In genomic region chr10:692682-693351, GRCh38 we compare ENCODE assay signal across 14 cellular contexts.
"Had no signal": no experiment of that assay in that cellular context is flagged by ENCODE, and none has a peak within 500 bp of the region (broad histone marks: within the 10 kb centered on the region; RNA-seq: fewer than 3 reads in every experiment).

No MANE protein-coding gene starts in this region.

- H3K9me3 Mint-ChIP-seq: activated CD4-positive, alpha-beta T cell treated with anti-CD3 and anti-CD28 coated beads, Interleukin-2, amount 10 ng/mL, durations not matched to agents 24 days and 14 days; activated naive CD4-positive, alpha-beta T cell treated with anti-CD3 and anti-CD28 coated beads, Interleukin-2, amount 10 ng/mL, durations not matched to agents 7 days and 5 days; activated T-helper 17 cell treated with anti-CD3 and anti-CD28 coated beads, Interleukin-2, amount 50 U/mL, for 72 hours; dendritic cell treated with granulocyte-macrophage colony-stimulating factor and Interleukin-4, amounts not matched to agents 40 ng/mL and 50 ng/mL, for 4 days; effector memory CD8-positive, alpha-beta T cell; memory B cell; stimulated activated naive CD8-positive, alpha-beta T cell treated with anti-CD3 and anti-CD28 coated beads, Interleukin-15, amount 100 ng/mL, for 72 hours had no signal

- H3K9me3 ChIP-seq: left lung, ovary, thoracic aorta had no signal

- ATAC-seq: activated T-helper 17 cell treated with anti-CD3 and anti-CD28 coated beads, Interleukin-2, amount 50 U/mL, for 72 hours; effector memory CD8-positive, alpha-beta T cell; stimulated activated naive CD8-positive, alpha-beta T cell treated with anti-CD3 and anti-CD28 coated beads, Interleukin-15, amount 100 ng/mL, for 72 hours had no signal

- H3K27me3 ChIP-seq: ovary had no signal

- H3K27ac Mint-ChIP-seq: activated CD4-positive, alpha-beta T cell treated with anti-CD3 and anti-CD28 coated beads, Interleukin-2, amount 10 ng/mL, durations not matched to agents 24 days and 14 days; activated naive CD4-positive, alpha-beta T cell treated with anti-CD3 and anti-CD28 coated beads, Interleukin-2, amount 10 ng/mL, durations not matched to agents 7 days and 5 days; activated T-helper 17 cell treated with anti-CD3 and anti-CD28 coated beads, Interleukin-2, amount 50 U/mL, for 72 hours; dendritic cell treated with granulocyte-macrophage colony-stimulating factor and Interleukin-4, amounts not matched to agents 40 ng/mL and 50 ng/mL, for 4 days; effector memory CD8-positive, alpha-beta T cell; memory B cell; stimulated activated naive CD8-positive, alpha-beta T cell treated with anti-CD3 and anti-CD28 coated beads, Interleukin-15, amount 100 ng/mL, for 72 hours had no signal

- H3K36me3 ChIP-seq: left lung, ovary, thoracic aorta had no signal

- H3K27ac ChIP-seq: left lung, ovary, thoracic aorta had no signal

- DNase-seq: activated CD4-positive, alpha-beta T cell treated with anti-CD3 and anti-CD28 coated beads, Interleukin-2, amount 10 ng/mL, durations not matched to agents 24 days and 14 days; activated CD8-positive, alpha-beta memory T cell treated with anti-CD3 and anti-CD28 coated beads for 24 hours; activated naive CD4-positive, alpha-beta T cell treated with anti-CD3 and anti-CD28 coated beads, Interleukin-2, amount 10 ng/mL, durations not matched to agents 7 days and 5 days; effector memory CD8-positive, alpha-beta T cell; erythroblast; left lung; ovary; stimulated activated CD4-positive, alpha-beta T cell treated with anti-CD3 and anti-CD28 coated beads, Interleukin-15, amount 100 ng/mL, for 24 hours; stimulated activated CD4-positive, alpha-beta T cell treated with anti-CD3 and anti-CD28 coated beads, Interleukin-4, amount 100 ng/mL, for 24 hours; stimulated activated naive CD8-positive, alpha-beta T cell treated with anti-CD3 and anti-CD28 coated beads, Interleukin-15, amount 100 ng/mL, for 72 hours had no signal

- H3K4me1 Mint-ChIP-seq: activated CD4-positive, alpha-beta T cell treated with anti-CD3 and anti-CD28 coated beads, Interleukin-2, amount 10 ng/mL, durations not matched to agents 24 days and 14 days had no signal

- H3K4me3 ChIP-seq: left lung, ovary had no signal

- H3K36me3 Mint-ChIP-seq: activated naive CD4-positive, alpha-beta T cell treated with anti-CD3 and anti-CD28 coated beads, Interleukin-2, amount 10 ng/mL, durations not matched to agents 7 days and 5 days; memory B cell had no signal

- H3K4me3 Mint-ChIP-seq: activated CD4-positive, alpha-beta T cell treated with anti-CD3 and anti-CD28 coated beads, Interleukin-2, amount 10 ng/mL, durations not matched to agents 24 days and 14 days; activated naive CD4-positive, alpha-beta T cell treated with anti-CD3 and anti-CD28 coated beads, Interleukin-2, amount 10 ng/mL, durations not matched to agents 7 days and 5 days; activated T-helper 17 cell treated with anti-CD3 and anti-CD28 coated beads, Interleukin-2, amount 50 U/mL, for 72 hours; dendritic cell treated with granulocyte-macrophage colony-stimulating factor and Interleukin-4, amounts not matched to agents 40 ng/mL and 50 ng/mL, for 4 days; effector memory CD8-positive, alpha-beta T cell; memory B cell; stimulated activated naive CD8-positive, alpha-beta T cell treated with anti-CD3 and anti-CD28 coated beads, Interleukin-15, amount 100 ng/mL, for 72 hours had no signal
